1 cellular context compared by ENCODE assay signal in the genomic region with DNA sequence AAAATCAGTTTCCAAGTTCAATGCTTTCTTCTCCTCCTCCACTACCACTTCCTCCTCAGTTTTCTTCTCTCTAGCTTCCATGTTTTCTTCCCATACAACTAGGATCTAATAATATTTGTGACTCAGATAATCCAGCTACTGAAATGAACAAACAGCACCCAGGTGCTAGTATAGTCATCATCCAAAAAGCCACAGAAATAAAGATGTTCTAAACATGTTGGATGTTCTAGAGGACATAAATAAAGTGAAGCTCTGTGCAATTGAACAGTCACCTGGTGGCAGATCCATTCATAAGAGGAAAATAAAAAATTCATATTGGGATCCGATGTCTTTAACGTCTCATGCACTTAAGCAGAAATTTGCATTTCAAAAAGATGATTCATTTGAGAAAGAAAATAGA.
TF ChIP-seq lines count a peak whose summit lies in the region.

No MANE protein-coding gene starts in this region.

TF ChIP-seq in IMR-90, 13 proteins besides CTCF, POLR2A, EP300 and RAD21 (continued from another document):
- no peak for TF ChIP-seq SMC3 (IDR thresholded peaks at IDR 0.05; ENCODE audit: low read depth, low read length)
- TF ChIP-seq RCOR1 (IDR thresholded peaks at IDR 0.05; ENCODE audit: insufficient replicate concordance, low read length) = no peak
- TF ChIP-seq RFX5 (IDR thresholded peaks at IDR 0.05; ENCODE audit: low read depth, low read length) = no peak
- no peak for TF ChIP-seq FOS (IDR thresholded peaks at IDR 0.05; ENCODE audit: low read depth, low read length)
- TF ChIP-seq MXI1 (IDR thresholded peaks at IDR 0.05; ENCODE audit: borderline replicate concordance, low read depth, low read length) = no peak
